1 cellular context compared by ENCODE assay signal in the genomic region with DNA sequence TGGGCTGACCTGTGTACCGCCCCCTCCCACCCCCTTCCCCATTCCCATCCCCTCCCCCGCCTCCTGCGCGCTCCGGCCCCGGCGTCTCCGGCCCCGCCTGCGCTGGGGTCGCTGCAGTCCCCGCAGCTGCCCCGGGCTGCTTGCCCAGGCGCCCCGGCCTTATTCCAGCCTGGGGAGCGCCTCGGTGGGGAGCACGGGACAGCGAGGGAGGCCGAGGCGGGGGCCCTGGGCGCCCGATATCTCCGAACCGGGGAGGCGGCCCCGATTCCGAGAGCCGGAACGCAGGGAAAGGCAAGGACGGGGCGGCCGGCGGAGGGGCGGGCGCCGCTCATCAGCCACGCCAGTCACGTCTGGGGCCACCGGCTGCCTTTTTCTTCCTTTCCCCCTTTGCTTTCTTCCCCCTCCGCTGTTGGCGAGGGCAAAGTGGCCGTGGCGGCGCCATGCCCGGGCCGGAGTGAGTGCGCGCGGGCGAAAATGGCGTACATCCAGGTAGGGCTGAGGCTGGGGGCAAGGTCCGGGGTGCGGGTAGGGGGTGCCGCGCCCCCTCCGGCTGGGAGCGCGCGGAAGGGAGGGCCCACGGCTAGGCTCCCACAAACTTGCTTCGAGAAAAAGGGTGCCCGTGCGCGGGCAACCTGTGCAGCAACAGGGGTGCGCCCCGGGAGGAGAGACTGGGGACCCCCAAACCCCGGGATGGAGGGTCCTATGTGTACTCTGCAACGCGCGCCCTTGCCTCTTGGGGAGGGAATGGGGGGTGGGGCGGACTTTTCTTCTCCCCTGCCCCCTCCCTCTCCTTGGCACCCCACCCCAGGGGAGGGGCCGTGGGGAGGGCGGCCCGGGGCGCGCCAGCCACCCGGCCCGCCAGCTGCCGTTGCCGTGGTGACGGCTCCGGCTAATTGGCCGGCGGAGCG.
TF ChIP-seq lines count a peak whose summit lies in the region.

A gene with protein sequence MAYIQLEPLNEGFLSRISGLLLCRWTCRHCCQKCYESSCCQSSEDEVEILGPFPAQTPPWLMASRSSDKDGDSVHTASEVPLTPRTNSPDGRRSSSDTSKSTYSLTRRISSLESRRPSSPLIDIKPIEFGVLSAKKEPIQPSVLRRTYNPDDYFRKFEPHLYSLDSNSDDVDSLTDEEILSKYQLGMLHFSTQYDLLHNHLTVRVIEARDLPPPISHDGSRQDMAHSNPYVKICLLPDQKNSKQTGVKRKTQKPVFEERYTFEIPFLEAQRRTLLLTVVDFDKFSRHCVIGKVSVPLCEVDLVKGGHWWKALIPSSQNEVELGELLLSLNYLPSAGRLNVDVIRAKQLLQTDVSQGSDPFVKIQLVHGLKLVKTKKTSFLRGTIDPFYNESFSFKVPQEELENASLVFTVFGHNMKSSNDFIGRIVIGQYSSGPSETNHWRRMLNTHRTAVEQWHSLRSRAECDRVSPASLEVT (plus strand): TSS at position 68 of the 908 bp plus-strand sequence. CDS start 407 bp downstream, at position 475.

TF ChIP-seq in HEK293, 187 proteins besides CTCF, POLR2A, EP300 and RAD21 (continued from another document and continues in another):
- no peak for TF ChIP-seq ZNF660 (tag by site-specific recombination; IDR thresholded peaks at IDR 0.05)
- no peak for TF ChIP-seq ZNF623 (tag by site-specific recombination; IDR thresholded peaks at IDR 0.05)
- 0 out of 2 replicates have a peak, but pooled peaks have one; percentile 51 for TF ChIP-seq YY2 (tag by site-specific recombination; IDR thresholded peaks at IDR 0.05)
- TF ChIP-seq, protein P1, sequence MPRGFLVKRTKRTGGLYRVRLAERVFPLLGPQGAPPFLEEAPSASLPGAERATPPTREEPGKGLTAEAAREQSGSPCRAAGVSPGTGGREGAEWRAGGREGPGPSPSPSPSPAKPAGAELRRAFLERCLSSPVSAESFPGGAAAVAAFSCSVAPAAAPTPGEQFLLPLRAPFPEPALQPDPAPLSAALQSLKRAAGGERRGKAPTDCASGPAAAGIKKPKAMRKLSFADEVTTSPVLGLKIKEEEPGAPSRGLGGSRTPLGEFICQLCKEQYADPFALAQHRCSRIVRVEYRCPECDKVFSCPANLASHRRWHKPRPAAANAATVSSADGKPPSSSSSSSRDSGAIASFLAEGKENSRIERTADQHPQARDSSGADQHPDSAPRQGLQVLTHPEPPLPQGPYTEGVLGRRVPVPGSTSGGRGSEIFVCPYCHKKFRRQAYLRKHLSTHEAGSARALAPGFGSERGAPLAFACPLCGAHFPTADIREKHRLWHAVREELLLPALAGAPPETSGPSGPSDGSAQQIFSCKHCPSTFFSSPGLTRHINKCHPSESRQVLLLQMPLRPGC (tag by site-specific recombination; IDR thresholded peaks at IDR 0.05): no peak
- TF ChIP-seq ZNF350 (tag by site-specific recombination; IDR thresholded peaks at IDR 0.05): no peak
- peak; percentile 87 for TF ChIP-seq KLF1 (tag by site-specific recombination; IDR thresholded peaks at IDR 0.05)
- TF ChIP-seq, protein P2, sequence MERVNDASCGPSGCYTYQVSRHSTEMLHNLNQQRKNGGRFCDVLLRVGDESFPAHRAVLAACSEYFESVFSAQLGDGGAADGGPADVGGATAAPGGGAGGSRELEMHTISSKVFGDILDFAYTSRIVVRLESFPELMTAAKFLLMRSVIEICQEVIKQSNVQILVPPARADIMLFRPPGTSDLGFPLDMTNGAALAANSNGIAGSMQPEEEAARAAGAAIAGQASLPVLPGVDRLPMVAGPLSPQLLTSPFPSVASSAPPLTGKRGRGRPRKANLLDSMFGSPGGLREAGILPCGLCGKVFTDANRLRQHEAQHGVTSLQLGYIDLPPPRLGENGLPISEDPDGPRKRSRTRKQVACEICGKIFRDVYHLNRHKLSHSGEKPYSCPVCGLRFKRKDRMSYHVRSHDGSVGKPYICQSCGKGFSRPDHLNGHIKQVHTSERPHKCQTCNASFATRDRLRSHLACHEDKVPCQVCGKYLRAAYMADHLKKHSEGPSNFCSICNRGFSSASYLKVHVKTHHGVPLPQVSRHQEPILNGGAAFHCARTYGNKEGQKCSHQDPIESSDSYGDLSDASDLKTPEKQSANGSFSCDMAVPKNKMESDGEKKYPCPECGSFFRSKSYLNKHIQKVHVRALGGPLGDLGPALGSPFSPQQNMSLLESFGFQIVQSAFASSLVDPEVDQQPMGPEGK (tag by site-specific recombination; IDR thresholded peaks at IDR 0.05): peak; percentile 89
- no peak for TF ChIP-seq ZSCAN30 (tag by site-specific recombination; IDR thresholded peaks at IDR 0.05)
- TF ChIP-seq, protein P3, sequence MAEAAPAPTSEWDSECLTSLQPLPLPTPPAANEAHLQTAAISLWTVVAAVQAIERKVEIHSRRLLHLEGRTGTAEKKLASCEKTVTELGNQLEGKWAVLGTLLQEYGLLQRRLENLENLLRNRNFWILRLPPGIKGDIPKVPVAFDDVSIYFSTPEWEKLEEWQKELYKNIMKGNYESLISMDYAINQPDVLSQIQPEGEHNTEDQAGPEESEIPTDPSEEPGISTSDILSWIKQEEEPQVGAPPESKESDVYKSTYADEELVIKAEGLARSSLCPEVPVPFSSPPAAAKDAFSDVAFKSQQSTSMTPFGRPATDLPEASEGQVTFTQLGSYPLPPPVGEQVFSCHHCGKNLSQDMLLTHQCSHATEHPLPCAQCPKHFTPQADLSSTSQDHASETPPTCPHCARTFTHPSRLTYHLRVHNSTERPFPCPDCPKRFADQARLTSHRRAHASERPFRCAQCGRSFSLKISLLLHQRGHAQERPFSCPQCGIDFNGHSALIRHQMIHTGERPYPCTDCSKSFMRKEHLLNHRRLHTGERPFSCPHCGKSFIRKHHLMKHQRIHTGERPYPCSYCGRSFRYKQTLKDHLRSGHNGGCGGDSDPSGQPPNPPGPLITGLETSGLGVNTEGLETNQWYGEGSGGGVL (tag by site-specific recombination; IDR thresholded peaks at IDR 0.05): peak; percentile 93
- TF ChIP-seq, protein P4, sequence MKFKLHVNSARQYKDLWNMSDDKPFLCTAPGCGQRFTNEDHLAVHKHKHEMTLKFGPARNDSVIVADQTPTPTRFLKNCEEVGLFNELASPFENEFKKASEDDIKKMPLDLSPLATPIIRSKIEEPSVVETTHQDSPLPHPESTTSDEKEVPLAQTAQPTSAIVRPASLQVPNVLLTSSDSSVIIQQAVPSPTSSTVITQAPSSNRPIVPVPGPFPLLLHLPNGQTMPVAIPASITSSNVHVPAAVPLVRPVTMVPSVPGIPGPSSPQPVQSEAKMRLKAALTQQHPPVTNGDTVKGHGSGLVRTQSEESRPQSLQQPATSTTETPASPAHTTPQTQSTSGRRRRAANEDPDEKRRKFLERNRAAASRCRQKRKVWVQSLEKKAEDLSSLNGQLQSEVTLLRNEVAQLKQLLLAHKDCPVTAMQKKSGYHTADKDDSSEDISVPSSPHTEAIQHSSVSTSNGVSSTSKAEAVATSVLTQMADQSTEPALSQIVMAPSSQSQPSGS (tag by site-specific recombination; IDR thresholded peaks at IDR 0.05; ENCODE audit: low read depth): no peak
- no peak for TF ChIP-seq ZNF16 (tag by site-specific recombination; IDR thresholded peaks at IDR 0.05; ENCODE audit: low read depth)
- TF ChIP-seq, protein P5, sequence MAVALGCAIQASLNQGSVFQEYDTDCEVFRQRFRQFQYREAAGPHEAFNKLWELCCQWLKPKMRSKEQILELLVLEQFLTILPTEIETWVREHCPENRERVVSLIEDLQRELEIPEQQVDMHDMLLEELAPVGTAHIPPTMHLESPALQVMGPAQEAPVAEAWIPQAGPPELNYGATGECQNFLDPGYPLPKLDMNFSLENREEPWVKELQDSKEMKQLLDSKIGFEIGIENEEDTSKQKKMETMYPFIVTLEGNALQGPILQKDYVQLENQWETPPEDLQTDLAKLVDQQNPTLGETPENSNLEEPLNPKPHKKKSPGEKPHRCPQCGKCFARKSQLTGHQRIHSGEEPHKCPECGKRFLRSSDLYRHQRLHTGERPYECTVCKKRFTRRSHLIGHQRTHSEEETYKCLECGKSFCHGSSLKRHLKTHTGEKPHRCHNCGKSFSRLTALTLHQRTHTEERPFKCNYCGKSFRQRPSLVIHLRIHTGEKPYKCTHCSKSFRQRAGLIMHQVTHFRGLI (tag by site-specific recombination; IDR thresholded peaks at IDR 0.05): no peak
- TF ChIP-seq ZBTB48 (tag by site-specific recombination; IDR thresholded peaks at IDR 0.05): 0 out of 2 replicates have a peak, but pooled peaks have one; percentile 35
- peak; percentile 79 for TF ChIP-seq ZBTB20 (tag by site-specific recombination; IDR thresholded peaks at IDR 0.05)
- TF ChIP-seq ZNF600 (tag by site-specific recombination; IDR thresholded peaks at IDR 0.05): no peak
- no peak for TF ChIP-seq SETDB1 (IDR thresholded peaks at IDR 0.05; ENCODE audit: insufficient read length, low read length)
- TF ChIP-seq PRDM1 (tag by site-specific recombination; IDR thresholded peaks at IDR 0.05): no peak
- no peak for TF ChIP-seq ZNF548 (tag by site-specific recombination; IDR thresholded peaks at IDR 0.05)
- TF ChIP-seq, protein P6, sequence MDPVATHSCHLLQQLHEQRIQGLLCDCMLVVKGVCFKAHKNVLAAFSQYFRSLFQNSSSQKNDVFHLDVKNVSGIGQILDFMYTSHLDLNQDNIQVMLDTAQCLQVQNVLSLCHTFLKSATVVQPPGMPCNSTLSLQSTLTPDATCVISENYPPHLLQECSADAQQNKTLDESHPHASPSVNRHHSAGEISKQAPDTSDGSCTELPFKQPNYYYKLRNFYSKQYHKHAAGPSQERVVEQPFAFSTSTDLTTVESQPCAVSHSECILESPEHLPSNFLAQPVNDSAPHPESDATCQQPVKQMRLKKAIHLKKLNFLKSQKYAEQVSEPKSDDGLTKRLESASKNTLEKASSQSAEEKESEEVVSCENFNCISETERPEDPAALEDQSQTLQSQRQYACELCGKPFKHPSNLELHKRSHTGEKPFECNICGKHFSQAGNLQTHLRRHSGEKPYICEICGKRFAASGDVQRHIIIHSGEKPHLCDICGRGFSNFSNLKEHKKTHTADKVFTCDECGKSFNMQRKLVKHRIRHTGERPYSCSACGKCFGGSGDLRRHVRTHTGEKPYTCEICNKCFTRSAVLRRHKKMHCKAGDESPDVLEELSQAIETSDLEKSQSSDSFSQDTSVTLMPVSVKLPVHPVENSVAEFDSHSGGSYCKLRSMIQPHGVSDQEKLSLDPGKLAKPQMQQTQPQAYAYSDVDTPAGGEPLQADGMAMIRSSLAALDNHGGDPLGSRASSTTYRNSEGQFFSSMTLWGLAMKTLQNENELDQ (tag by site-specific recombination; IDR thresholded peaks at IDR 0.05; ENCODE audit: low read depth): no peak
- TF ChIP-seq, protein P7, sequence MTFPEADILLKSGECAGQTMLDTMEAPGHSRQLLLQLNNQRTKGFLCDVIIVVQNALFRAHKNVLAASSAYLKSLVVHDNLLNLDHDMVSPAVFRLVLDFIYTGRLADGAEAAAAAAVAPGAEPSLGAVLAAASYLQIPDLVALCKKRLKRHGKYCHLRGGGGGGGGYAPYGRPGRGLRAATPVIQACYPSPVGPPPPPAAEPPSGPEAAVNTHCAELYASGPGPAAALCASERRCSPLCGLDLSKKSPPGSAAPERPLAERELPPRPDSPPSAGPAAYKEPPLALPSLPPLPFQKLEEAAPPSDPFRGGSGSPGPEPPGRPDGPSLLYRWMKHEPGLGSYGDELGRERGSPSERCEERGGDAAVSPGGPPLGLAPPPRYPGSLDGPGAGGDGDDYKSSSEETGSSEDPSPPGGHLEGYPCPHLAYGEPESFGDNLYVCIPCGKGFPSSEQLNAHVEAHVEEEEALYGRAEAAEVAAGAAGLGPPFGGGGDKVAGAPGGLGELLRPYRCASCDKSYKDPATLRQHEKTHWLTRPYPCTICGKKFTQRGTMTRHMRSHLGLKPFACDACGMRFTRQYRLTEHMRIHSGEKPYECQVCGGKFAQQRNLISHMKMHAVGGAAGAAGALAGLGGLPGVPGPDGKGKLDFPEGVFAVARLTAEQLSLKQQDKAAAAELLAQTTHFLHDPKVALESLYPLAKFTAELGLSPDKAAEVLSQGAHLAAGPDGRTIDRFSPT (tag by site-specific recombination; IDR thresholded peaks at IDR 0.05): no peak
- TF ChIP-seq ZNF48 (tag by site-specific recombination; IDR thresholded peaks at IDR 0.05): no peak
- TF ChIP-seq GLIS1 (tag by site-specific recombination; IDR thresholded peaks at IDR 0.05): peak; percentile 27; the same call in 1 of the 2 replicates
- peak; percentile 15; the same call in 1 of the 2 replicates for TF ChIP-seq ZNF561 (tag by site-specific recombination; IDR thresholded peaks at IDR 0.05; ENCODE audit: borderline replicate concordance)
- TF ChIP-seq ZNF514 (tag by site-specific recombination; IDR thresholded peaks at IDR 0.05): no peak
- TF ChIP-seq ZNF114 (tag by site-specific recombination; IDR thresholded peaks at IDR 0.05): no peak
- TF ChIP-seq ZNF571 (tag by site-specific recombination; IDR thresholded peaks at IDR 0.05): no peak
- peak; percentile 78 for TF ChIP-seq ZNF335 (tag by site-specific recombination; conservative IDR thresholded peaks at IDR 0.05)
- TF ChIP-seq, protein P8, sequence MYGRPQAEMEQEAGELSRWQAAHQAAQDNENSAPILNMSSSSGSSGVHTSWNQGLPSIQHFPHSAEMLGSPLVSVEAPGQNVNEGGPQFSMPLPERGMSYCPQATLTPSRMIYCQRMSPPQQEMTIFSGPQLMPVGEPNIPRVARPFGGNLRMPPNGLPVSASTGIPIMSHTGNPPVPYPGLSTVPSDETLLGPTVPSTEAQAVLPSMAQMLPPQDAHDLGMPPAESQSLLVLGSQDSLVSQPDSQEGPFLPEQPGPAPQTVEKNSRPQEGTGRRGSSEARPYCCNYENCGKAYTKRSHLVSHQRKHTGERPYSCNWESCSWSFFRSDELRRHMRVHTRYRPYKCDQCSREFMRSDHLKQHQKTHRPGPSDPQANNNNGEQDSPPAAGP (tag by site-specific recombination; IDR thresholded peaks at IDR 0.05): 0 out of 2 replicates have a peak, but pooled peaks have one; percentile 48
- TF ChIP-seq TCF7L2 (IDR thresholded peaks at IDR 0.05; ENCODE audit: borderline replicate concordance, low read depth, low read length): no peak
- TF ChIP-seq ZNF184 (tag by site-specific recombination; IDR thresholded peaks at IDR 0.05): no peak
- TF ChIP-seq ZNF10 (tag by site-specific recombination; IDR thresholded peaks at IDR 0.05): no peak
- TF ChIP-seq ZNF777 (tag by site-specific recombination; IDR thresholded peaks at IDR 0.05; ENCODE audit: borderline replicate concordance): peak; percentile 81
- no peak for TF ChIP-seq ZNF302 (tag by site-specific recombination; IDR thresholded peaks at IDR 0.05; ENCODE audit: low read depth)
- TF ChIP-seq ZBTB1 (tag by site-specific recombination; IDR thresholded peaks at IDR 0.05): no peak
- TF ChIP-seq, protein P9, sequence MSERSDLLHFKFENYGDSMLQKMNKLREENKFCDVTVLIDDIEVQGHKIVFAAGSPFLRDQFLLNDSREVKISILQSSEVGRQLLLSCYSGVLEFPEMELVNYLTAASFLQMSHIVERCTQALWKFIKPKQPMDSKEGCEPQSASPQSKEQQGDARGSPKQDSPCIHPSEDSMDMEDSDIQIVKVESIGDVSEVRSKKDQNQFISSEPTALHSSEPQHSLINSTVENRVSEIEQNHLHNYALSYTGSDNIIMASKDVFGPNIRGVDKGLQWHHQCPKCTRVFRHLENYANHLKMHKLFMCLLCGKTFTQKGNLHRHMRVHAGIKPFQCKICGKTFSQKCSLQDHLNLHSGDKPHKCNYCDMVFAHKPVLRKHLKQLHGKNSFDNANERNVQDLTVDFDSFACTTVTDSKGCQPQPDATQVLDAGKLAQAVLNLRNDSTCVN (tag by site-specific recombination; optimal IDR thresholded peaks at IDR 0.05): peak; percentile 84
- peak; percentile 72 for TF ChIP-seq ZBTB7A (tag by site-specific recombination; IDR thresholded peaks at IDR 0.05; ENCODE audit: low read depth)
- TF ChIP-seq GLI4 (tag by site-specific recombination; IDR thresholded peaks at IDR 0.05): no peak
